ENCODE assay signal across 9 cellular contexts in genomic region chr2:148814143-148814852, GRCh38.
A peak's percentile ranks its signal among the peaks of the same experiment; 100 is the strongest.
DNase-seq lines count a peak whose midpoint lies in the region; ATAC-seq and TF ChIP-seq lines count a peak whose summit lies in the region.
"Had no signal": no experiment of that assay in that cellular context is flagged by ENCODE, and none has a peak within 500 bp of the region (broad histone marks: within the 10 kb centered on the region; RNA-seq: fewer than 3 reads in every experiment).

No MANE protein-coding gene starts in this region.

- no peak overlapping the region for H3K4me3 ChIP-seq in neuronal stem cell (ENCODE audit: low read length in 2 of 2)

- WGBS in neuronal stem cell (ENCODE audit: extremely low coverage in 2 of 2, insufficient read length in 2 of 2, insufficient replicate concordance in 1 of 2), 2 donors: no CpG with 5 or more reads among the region's 6 CpGs

- H2BK15ac ChIP-seq in neuronal stem cell (ENCODE audit: low read length): no peak overlapping the region

- H3K4me1 ChIP-seq in neuronal stem cell (ENCODE audit: control insufficient read depth in 2 of 2, insufficient read depth in 1 of 2, low read depth in 1 of 2, low read length in 2 of 2): peaks cover 0 to 3% of the 10 kb centered on the region in 2 donors

- no peak overlapping the region for H4K91ac ChIP-seq in neuronal stem cell (ENCODE audit: low read depth, low read length, poor library complexity)

- peaks cover 34% of the 10 kb centered on the region for H3K4me1 Mint-ChIP-seq in brain
- H3K4me1 Mint-ChIP-seq in osteocyte (ENCODE audit: unreplicated experiment): peaks cover 27% of the 10 kb centered on the region

- no peak for TF ChIP-seq CTCF in brain (conservative IDR thresholded peaks at IDR 0.05)
- TF ChIP-seq CTCF in osteocyte (IDR thresholded peaks at IDR 0.05): no peak

- H3K4me3 Mint-ChIP-seq in brain (no peak overlapping the region), osteocyte (ENCODE audit: unreplicated experiment) (no peak overlapping the region)
- H3K4me3 Mint-ChIP-seq: nephron progenitor cell had no signal

- no peak overlapping the region for H2BK5ac ChIP-seq in neuronal stem cell (ENCODE audit: low read length)

- no peak overlapping the region for H4K8ac ChIP-seq in neuronal stem cell (ENCODE audit: low read depth, low read length)

- H3K18ac ChIP-seq in neuronal stem cell (ENCODE audit: low read length): no peak overlapping the region

- no peak overlapping the region for H3K4me2 ChIP-seq in neuronal stem cell (ENCODE audit: insufficient read depth, low read length, poor library complexity, severe bottlenecking)

- no peaks in the 10 kb centered on the region for H3K79me1 ChIP-seq in neuronal stem cell (ENCODE audit: low read depth, low read length)

- no peaks in the 10 kb centered on the region for H3K36me3 ChIP-seq in neuronal stem cell (replicated peaks in 1 of 2; ENCODE audit: control insufficient read depth in 2 of 2, insufficient read depth in 2 of 2, low read length in 2 of 2)

- H3K9me3 Mint-ChIP-seq in brain (no peaks in the 10 kb centered on the region), osteocyte (ENCODE audit: unreplicated experiment) (no peaks in the 10 kb centered on the region)
- H3K9me3 Mint-ChIP-seq: nephron progenitor cell had no signal

- no peak overlapping the region for H3K9ac ChIP-seq in neuronal stem cell (ENCODE audit: low read depth, low read length, poor library complexity)

- H3K14ac ChIP-seq in neuronal stem cell (ENCODE audit: low read length): no peak overlapping the region

- H2AK5ac ChIP-seq in neuronal stem cell (ENCODE audit: low read depth, low read length): no peak overlapping the region

- DNase-seq in osteocyte (ENCODE audit: extremely low spot score, unreplicated experiment) (no peak), neuronal stem cell (ENCODE audit: low spot score) (no peak)
- DNase-seq: nephron progenitor cell had no signal

- no peak overlapping the region for H2BK120ac ChIP-seq in neuronal stem cell (ENCODE audit: low read depth, low read length)

- H2AFZ ChIP-seq in neuronal stem cell (ENCODE audit: low read length): no peak overlapping the region

- H3K9me3 ChIP-seq in neuronal stem cell (replicated peaks in 1 of 2; ENCODE audit: control insufficient read depth in 2 of 2, insufficient read depth in 1 of 2, low read depth in 1 of 2, low read length in 2 of 2): no peaks in the 10 kb centered on the region

- H3K27ac Mint-ChIP-seq in brain: peak overlapping the region in 3 of 5 experiments; percentile 11 to 61 (median 44)
- H3K27ac Mint-ChIP-seq in osteocyte (ENCODE audit: unreplicated experiment): peak overlapping the region; percentile 5
- H3K27ac Mint-ChIP-seq: nephron progenitor cell had no signal

- H3K4ac ChIP-seq in neuronal stem cell (ENCODE audit: low read length): no peak overlapping the region

- ATAC-seq in GM18502 (IDR thresholded peaks at IDR 0.05; ENCODE audit: poor library complexity, unreplicated experiment) (peak; percentile 12), HG03571 (IDR thresholded peaks at IDR 0.05; ENCODE audit: unreplicated experiment) (peak; percentile 6), esophagus mucosa (no peak), GM21390 (IDR thresholded peaks at IDR 0.05; ENCODE audit: unreplicated experiment) (no peak), GM21423 (IDR thresholded peaks at IDR 0.05; ENCODE audit: unreplicated experiment) (no peak)

- no peak overlapping the region for H2BK12ac ChIP-seq in neuronal stem cell (ENCODE audit: low read length)

- no peak overlapping the region for H3K27ac ChIP-seq in neuronal stem cell (replicated peaks; ENCODE audit: low read length)

- H3K27me3 Mint-ChIP-seq in brain (no peaks in the 10 kb centered on the region), osteocyte (ENCODE audit: unreplicated experiment) (peaks cover 12% of the 10 kb centered on the region)

- no peaks in the 10 kb centered on the region for H3K36me3 Mint-ChIP-seq in brain
- H3K36me3 Mint-ChIP-seq in osteocyte (ENCODE audit: unreplicated experiment): no peaks in the 10 kb centered on the region

- H3K23ac ChIP-seq in neuronal stem cell (ENCODE audit: low read depth, low read length, poor library complexity): no peak overlapping the region

- H3K27me3 ChIP-seq in neuronal stem cell (ENCODE audit: control insufficient read depth in 3 of 3, insufficient read depth in 3 of 3, low read depth in 1 of 3, low read length in 3 of 3): peaks cover 0 to 2% (median 0%) of the 10 kb centered on the region in 3 experiments

Comparison
In these comparisons a context has a peak if more than half of its experiments do, and no peak if none do; other contexts are left out.
1. ATAC-seq: peak in GM18502 (single experiment) and HG03571 (single experiment); none in esophagus mucosa (single experiment), GM21390 (single experiment) and GM21423 (single experiment).